Comparison of ENCODE assay signal across 15 cellular contexts in genomic region chrX:1763294-1763693, GRCh38.
"Had no signal": no experiment of that assay in that cellular context is flagged by ENCODE, and none has a peak within 500 bp of the region (broad histone marks: within the 10 kb centered on the region; RNA-seq: fewer than 3 reads in every experiment).

No MANE protein-coding gene starts in this region.

- H3K27me3 Mint-ChIP-seq: activated naive CD4-positive, alpha-beta T cell treated with anti-CD3 and anti-CD28 coated beads, Interleukin-2, amount 50 U/mL, for 24 hours; dendritic cell treated with granulocyte-macrophage colony-stimulating factor and Interleukin-4, amounts not matched to agents 40 ng/mL and 50 ng/mL, for 4 days; stimulated activated naive CD8-positive, alpha-beta T cell treated with anti-CD3 and anti-CD28 coated beads, Interleukin-15, amount 100 ng/mL, for 72 hours had no signal

- H3K4me1 ChIP-seq: pancreas, testis had no signal

- H3K27me3 ChIP-seq: hepatocyte, pancreas, testis had no signal

- H3K4me3 Mint-ChIP-seq: activated naive CD4-positive, alpha-beta T cell treated with anti-CD3 and anti-CD28 coated beads, Interleukin-2, amount 50 U/mL, for 24 hours; brain; dendritic cell treated with granulocyte-macrophage colony-stimulating factor and Interleukin-4, amounts not matched to agents 40 ng/mL and 50 ng/mL, for 4 days; stimulated activated naive CD8-positive, alpha-beta T cell treated with anti-CD3 and anti-CD28 coated beads, Interleukin-15, amount 100 ng/mL, for 72 hours had no signal

- H3K4me2 ChIP-seq: hepatocyte had no signal

- H3K27ac Mint-ChIP-seq: activated naive CD4-positive, alpha-beta T cell treated with anti-CD3 and anti-CD28 coated beads, Interleukin-2, amount 50 U/mL, for 24 hours; activated T-helper 2 cell treated with anti-CD3 and anti-CD28 coated beads, Interferon-gamma antibody, Interleukin-2, Interleukin-4, amounts not matched to agents 10 μg/mL and 5 μg/mL and 100 μg/mL, durations not matched to agents 14 hours and 24 hours and 36 hours; brain; dendritic cell treated with granulocyte-macrophage colony-stimulating factor and Interleukin-4, amounts not matched to agents 40 ng/mL and 50 ng/mL, for 4 days had no signal

- H3K27ac ChIP-seq: hepatocyte, pancreas, testis, WERI-Rb-1 had no signal

- ATAC-seq: pancreas; stimulated activated naive CD8-positive, alpha-beta T cell treated with anti-CD3 and anti-CD28 coated beads, Interleukin-15, amount 100 ng/mL, for 72 hours had no signal

- H2AFZ ChIP-seq: hepatocyte had no signal

- H3K4me3 ChIP-seq: hepatocyte, pancreas, testis had no signal

- H3K36me3 ChIP-seq: pancreas, WERI-Rb-1 had no signal

- H3K9me3 ChIP-seq: pancreas, testis had no signal

- H3K36me3 Mint-ChIP-seq: brain had no signal

- H3K79me2 ChIP-seq: hepatocyte had no signal

- DNase-seq: activated CD4-positive, alpha-beta T cell treated with anti-CD3 and anti-CD28 coated beads for 48 hours; amygdala; kidney glomerular epithelial cell; pancreas; stimulated activated CD4-positive, alpha-beta T cell treated with anti-CD3 and anti-CD28 coated beads, Interleukin-4, amount 100 ng/mL, for 1 hour; stimulated activated CD8-positive, alpha-beta memory T cell treated with anti-CD3 and anti-CD28 coated beads, Interleukin-4, amount 100 ng/mL, for 48 hours; stimulated activated naive CD8-positive, alpha-beta T cell treated with anti-CD3 and anti-CD28 coated beads, Interleukin-15, amount 100 ng/mL, for 72 hours; T-helper 1 cell; testis; WERI-Rb-1 had no signal

- H3K4me1 Mint-ChIP-seq: activated naive CD4-positive, alpha-beta T cell treated with anti-CD3 and anti-CD28 coated beads, Interleukin-2, amount 50 U/mL, for 24 hours had no signal
